ENCODE assay signal across 16 cellular contexts in genomic region chr16:70708381-70709253, GRCh38. TPM values are rescaled to one million over a fixed set of nuclear protein-coding genes. Genes with fewer than 3 reads are reported as not detected.
A peak's percentile ranks its signal among the peaks of the same experiment; 100 is the strongest.
DNase-seq lines count a peak whose midpoint lies in the region; ATAC-seq and TF ChIP-seq lines count a peak whose summit lies in the region.
"Had no signal": no experiment of that assay in that cellular context is flagged by ENCODE, and none has a peak within 500 bp of the region (broad histone marks: within the 10 kb centered on the region; RNA-seq: fewer than 3 reads in every experiment).

No MANE protein-coding gene starts in this region.

- no peak overlapping the region for H3K4me3 Mint-ChIP-seq in central memory CD8-positive, alpha-beta T cell
- H3K4me3 Mint-ChIP-seq in mesothelial cell of epicardium: no peak overlapping the region
- H3K4me3 Mint-ChIP-seq: activated naive CD4-positive, alpha-beta T cell treated with anti-CD3 and anti-CD28 coated beads for 36 hours; T-helper 2 cell treated with Interferon-gamma antibody and Interleukin-4, amounts not matched to agents 5 μg/mL and 100 μg/mL, for 36 hours had no signal

- no peaks in the 10 kb centered on the region for H3K4me1 Mint-ChIP-seq in central memory CD8-positive, alpha-beta T cell
- peaks cover 53% of the 10 kb centered on the region for H3K4me1 Mint-ChIP-seq in mesothelial cell of epicardium

- H3K9me3 Mint-ChIP-seq in central memory CD8-positive, alpha-beta T cell: no peaks in the 10 kb centered on the region
- H3K9me3 Mint-ChIP-seq in mesothelial cell of epicardium: no peaks in the 10 kb centered on the region
- H3K9me3 Mint-ChIP-seq: activated naive CD4-positive, alpha-beta T cell treated with anti-CD3 and anti-CD28 coated beads for 36 hours; T-helper 2 cell treated with Interferon-gamma antibody and Interleukin-4, amounts not matched to agents 5 μg/mL and 100 μg/mL, for 36 hours had no signal

- peak overlapping the region; percentile 46 for H3K27ac Mint-ChIP-seq in central memory CD8-positive, alpha-beta T cell (ENCODE audit: low read depth)
- H3K27ac Mint-ChIP-seq in mesothelial cell of epicardium: peak overlapping the region; percentile 30
- H3K27ac Mint-ChIP-seq: activated naive CD4-positive, alpha-beta T cell treated with anti-CD3 and anti-CD28 coated beads for 36 hours; T-helper 2 cell treated with Interferon-gamma antibody and Interleukin-4, amounts not matched to agents 5 μg/mL and 100 μg/mL, for 36 hours had no signal

- no peaks in the 10 kb centered on the region for H3K9me3 ChIP-seq in HUES48 (ENCODE audit: control insufficient read depth, insufficient read depth, low read length)
- no peaks in the 10 kb centered on the region for H3K9me3 ChIP-seq in stomach
- H3K9me3 ChIP-seq: SJSA1 had no signal

- no peak for DNase-seq in central memory CD8-positive, alpha-beta T cell (ENCODE audit: low spot score in 2 of 2)
- no peak for DNase-seq in mesothelial cell of epicardium (ENCODE audit: low spot score in 2 of 2, unreplicated experiment in 2 of 2)
- DNase-seq in stomach: no peak
- no peak for DNase-seq in GM03348 (ENCODE audit: low spot score)
- DNase-seq: activated CD4-positive, alpha-beta T cell treated with anti-CD3 and anti-CD28 coated beads for 1 hour; activated naive CD4-positive, alpha-beta T cell treated with anti-CD3 and anti-CD28 coated beads for 36 hours; kidney glomerular epithelial cell; NCI-H1694 treated with DMSO at 0.1 percent for 48 hours; NCI-H345 had no signal

- no peak for TF ChIP-seq EP300 in stomach (IDR thresholded peaks at IDR 0.05)

- H3K36me3 Mint-ChIP-seq in central memory CD8-positive, alpha-beta T cell (ENCODE audit: insufficient read depth): peaks cover 4% of the 10 kb centered on the region
- no peaks in the 10 kb centered on the region for H3K36me3 Mint-ChIP-seq in mesothelial cell of epicardium

- H3K27me3 ChIP-seq in HUES48 (ENCODE audit: control insufficient read depth, insufficient read depth, low read length) (no peaks in the 10 kb centered on the region), stomach (no peaks in the 10 kb centered on the region)
- H3K27me3 ChIP-seq: hepatocyte, SJSA1 had no signal

- TF ChIP-seq POLR2A in stomach (IDR thresholded peaks at IDR 0.05): no peak

- no peaks in the 10 kb centered on the region for H3K36me3 ChIP-seq in HUES48 (ENCODE audit: control insufficient read depth, insufficient read depth, low read length)
- peaks cover 0 to 14% (median 7%) of the 10 kb centered on the region in 4 donors for H3K36me3 ChIP-seq in stomach
- H3K36me3 ChIP-seq: SJSA1 had no signal

- WGBS in stomach, 5 donors: 75 to 90% (median 84%) methylated on average over 19 to 20 of the region's 20 CpGs

- H3K27me3 Mint-ChIP-seq in central memory CD8-positive, alpha-beta T cell: no peaks in the 10 kb centered on the region
- H3K27me3 Mint-ChIP-seq in mesothelial cell of epicardium (ENCODE audit: low read depth): no peaks in the 10 kb centered on the region

- no peak for ATAC-seq in central memory CD8-positive, alpha-beta T cell (replicated peaks; ENCODE audit: extremely low read depth, poor library complexity, severe bottlenecking)
- ATAC-seq in GM19463 (IDR thresholded peaks at IDR 0.05; ENCODE audit: unreplicated experiment) (no peak), HG03097 (IDR thresholded peaks at IDR 0.05; ENCODE audit: low FRiP score, unreplicated experiment) (no peak), HG02840 (IDR thresholded peaks at IDR 0.05; ENCODE audit: low FRiP score, unreplicated experiment) (no peak)

- no peak overlapping the region for H3K9ac ChIP-seq in HUES48 (ENCODE audit: low read depth, low read length)

- H3K27ac ChIP-seq in HUES48 (ENCODE audit: low read depth, low read length): peak overlapping the region; percentile 42
- peak overlapping the region in 3 of 5 donors; percentile 43 to 95 (median 85) for H3K27ac ChIP-seq in stomach

- peaks cover 21% of the 10 kb centered on the region for H3K4me1 ChIP-seq in HUES48 (ENCODE audit: control insufficient read depth, insufficient read depth, low read length)
- peaks cover 16 to 86% (median 49%) of the 10 kb centered on the region in 4 donors for H3K4me1 ChIP-seq in stomach

- intact Hi-C loops in stomach (cut with DNase I; ENCODE audit: low total_unique reads): no loop called here

- TF ChIP-seq CTCF in mesothelial cell of epicardium (IDR thresholded peaks at IDR 0.05; ENCODE audit: unreplicated experiment): no peak
- TF ChIP-seq CTCF in stomach (IDR thresholded peaks at IDR 0.05): no peak

- H3K4me3 ChIP-seq in HUES48 (ENCODE audit: low read depth, low read length): no peak overlapping the region
- no peak overlapping the region for H3K4me3 ChIP-seq in stomach
- H3K4me3 ChIP-seq: hepatocyte, SJSA1 had no signal

RNA-seq across cellular contexts. Expression of gene MTSS2, which starts 22.8 kb away (rescaled TPM):
- total RNA-seq in mesothelial cell of epicardium (100 to 104 TPM (median 102 TPM) in 3 replicates), stomach (10 to 100 TPM in 4 of 5 donors, 1 to 10 TPM in 1; 5.8 to 50.7 (median 17.4) TPM)
- 10 to 100 TPM; 19.7 to 42.2 (median 33.0) TPM for polyA plus RNA-seq in stomach
